8 cellular contexts compared by ENCODE assay signal in the genomic region with DNA sequence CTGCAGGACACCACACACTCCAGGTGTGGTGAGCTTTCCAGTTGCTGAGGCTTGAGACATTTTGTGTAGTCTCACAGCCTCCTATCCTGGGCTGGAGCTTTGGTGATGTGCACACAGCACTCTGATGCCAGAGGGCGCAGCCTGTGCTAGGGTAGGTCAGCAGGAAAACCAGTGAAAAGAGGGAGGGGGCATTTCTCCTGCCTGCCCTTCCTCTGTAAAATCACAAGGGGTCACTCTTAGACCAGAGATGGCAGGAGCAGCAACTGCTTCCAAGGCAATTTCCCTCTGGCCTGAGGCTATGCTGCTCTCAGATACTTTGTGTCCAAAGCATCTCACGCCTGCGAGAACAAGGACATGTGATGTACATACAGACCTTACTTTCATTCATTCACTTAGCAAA. TPM values are rescaled to one million over a fixed set of nuclear protein-coding genes. Genes with fewer than 3 reads are reported as not detected.
DNase-seq lines count a peak whose midpoint lies in the region; ATAC-seq and TF ChIP-seq lines count a peak whose summit lies in the region.

No MANE protein-coding gene starts in this region.

- no peak overlapping the region for H2AK5ac ChIP-seq in mesendoderm (ENCODE audit: low read length)

- no peak overlapping the region for H3K4me3 ChIP-seq in SJCRH30
- no peak overlapping the region for H3K4me3 ChIP-seq in dorsolateral prefrontal cortex
- H3K4me3 ChIP-seq in mesendoderm (ENCODE audit: low read length), result no peak overlapping the region

- intact Hi-C loops in dorsolateral prefrontal cortex (cut with DNase I), result loop anchor here in 1 of 2 donors (2.0 to 5.0 kb wide), 3 partner anchors 81 to 346 kb away; no protein-coding TSS in a partner anchor

- no peak overlapping the region for H3K9ac ChIP-seq in mesendoderm (ENCODE audit: low read length)

- H3K27me3 ChIP-seq in SJCRH30 (no peaks in the 10 kb centered on the region), dorsolateral prefrontal cortex (no peaks in the 10 kb centered on the region), mesendoderm (ENCODE audit: insufficient read depth, low read length, poor library complexity) (no peaks in the 10 kb centered on the region)

- no CpG with 5 or more reads among the region's 3 CpGs for WGBS in mesendoderm (ENCODE audit: extremely low coverage, insufficient coverage, low lambda C conversion rate)

- H3K79me2 ChIP-seq in mesendoderm (ENCODE audit: control insufficient read depth, insufficient read depth, low read length), result no peaks in the 10 kb centered on the region

- H3K9me3 ChIP-seq in SJCRH30 (replicated peaks), result no peaks in the 10 kb centered on the region

- ATAC-seq in HG02588 (IDR thresholded peaks at IDR 0.05; ENCODE audit: unreplicated experiment), result no peak

- H3K4me2 ChIP-seq in mesendoderm (ENCODE audit: low read length), result no peak overlapping the region

- H3K4ac ChIP-seq in mesendoderm (ENCODE audit: low read depth, low read length), result no peak overlapping the region

- peak in 53 of 56 donors; percentile 25 to 76 (median 54) for TF ChIP-seq CTCF in dorsolateral prefrontal cortex (IDR thresholded peaks at IDR 0.05 in 54 of 56, conservative IDR thresholded peaks at IDR 0.05 in 2 of 56; ENCODE audit: low read depth in 1 of 56, partially characterized antibody in 56 of 56)

- H4K5ac ChIP-seq in mesendoderm (ENCODE audit: low read length), result no peak overlapping the region

- H3K36me3 ChIP-seq in SJCRH30 (no peaks in the 10 kb centered on the region), mesendoderm (ENCODE audit: control insufficient read depth, insufficient read depth, low read length) (no peaks in the 10 kb centered on the region)

- H3K4me1 ChIP-seq in SJCRH30, result 0 out of 2 replicates have a peak, but pooled peaks cover 8% of the 10 kb centered on the region
- no peaks in the 10 kb centered on the region for H3K4me1 ChIP-seq in mesendoderm (ENCODE audit: control insufficient read depth, low read depth, low read length)

- H2BK15ac ChIP-seq in mesendoderm (replicated peaks; ENCODE audit: low read depth), result no peak overlapping the region

- in situ Hi-C loops in KBM-7 (cut with MboI; ENCODE audit: low pct_unique_long_range_greater_than_20kb, low sequenced_read_pairs), result no loop called here

- no peaks in the 10 kb centered on the region for H3K79me1 ChIP-seq in mesendoderm (ENCODE audit: low read length)

- no peak overlapping the region for H2BK120ac ChIP-seq in mesendoderm (ENCODE audit: low read depth, low read length)

- no peak overlapping the region for H3K56ac ChIP-seq in mesendoderm (ENCODE audit: low read length)

- no peak overlapping the region for H2BK5ac ChIP-seq in mesendoderm (ENCODE audit: low read length)

- DNase-seq in NCI-H748 (lab: John Stamatoyannopoulos, UW; ENCODE audit: unreplicated experiment), result peak; percentile 35
- no peak for DNase-seq in NCI-H748 treated with DMSO at 0.1 percent for 48 hours (lab: John Stamatoyannopoulos, UW)
- peak; percentile 79 for DNase-seq in KBM-7
- peak; percentile 43 to 68 for DNase-seq in SJCRH30
- DNase-seq in dorsolateral prefrontal cortex, result peak in 1 of 10 donors; percentile 19
- DNase-seq in mesendoderm, result peak; percentile 90
- no peak for DNase-seq in activated gamma-delta T cell (lab: John Stamatoyannopoulos, UW)

- H3K23ac ChIP-seq in mesendoderm (ENCODE audit: low read length), result no peak overlapping the region

- no peak overlapping the region for H3K27ac ChIP-seq in SJCRH30
- peak overlapping the region in 2 of 59 donors; percentile 14 to 36 for H3K27ac ChIP-seq in dorsolateral prefrontal cortex
- H3K27ac ChIP-seq in mesendoderm (ENCODE audit: low read depth, low read length), result no peak overlapping the region

- no peak overlapping the region for H3K18ac ChIP-seq in mesendoderm (ENCODE audit: low read length)

- H4K8ac ChIP-seq in mesendoderm (ENCODE audit: low read depth, low read length), result no peak overlapping the region

RNA-seq across cellular contexts. Expression of gene MUSTN1, which starts 16.5 kb away (rescaled TPM):
- 35.7 and 38.6 TPM in 2 replicates for total RNA-seq in SJCRH30 (2014; rRNA removed; shearing (Covaris generic))
- 10 to 100 TPM in 67 of 120 experiments, 1 to 10 TPM in 52, not detected in 1; 1.4 to 71.5 (median 11.1) TPM for total RNA-seq in dorsolateral prefrontal cortex
- polyA plus RNA-seq in mesendoderm (2013, experiment 1 of 2), result 2.3 TPM
- 1.4 TPM for polyA plus RNA-seq in mesendoderm (2013, experiment 2 of 2)

RNA-seq across cellular contexts. Expression of gene ITIH4, which starts 20.9 kb away (rescaled TPM):
- total RNA-seq in SJCRH30 (2014; rRNA removed; shearing (Covaris generic)), result 0.71 TPM in 1 of 2 replicates, not detected in the other
- total RNA-seq in dorsolateral prefrontal cortex, result 10 to 100 TPM in 118 of 120 experiments, 1 to 10 TPM in 2; 7.8 to 39.5 (median 18.8) TPM
- 0.87 TPM for polyA plus RNA-seq in mesendoderm (2013, experiment 1 of 2)
- 0.91 TPM for polyA plus RNA-seq in mesendoderm (2013, experiment 2 of 2)

RNA-seq across cellular contexts. Expression of gene STIMATE, which starts 46.0 kb away (rescaled TPM):
- 12.1 and 14.7 TPM in 2 replicates for total RNA-seq in SJCRH30 (2014; rRNA removed; shearing (Covaris generic))
- 10 to 100 TPM in 119 of 120 experiments, 1 to 10 TPM in 1; 9.2 to 40.0 (median 20.3) TPM for total RNA-seq in dorsolateral prefrontal cortex
- polyA plus RNA-seq in mesendoderm (2013, experiment 1 of 2), result 19.3 TPM
- 20.8 TPM for polyA plus RNA-seq in mesendoderm (2013, experiment 2 of 2)

RNA-seq across cellular contexts. Expression of gene ITIH3, which starts 56.8 kb away (rescaled TPM):
- 0.28 TPM in 1 of 2 replicates, not detected in the other for total RNA-seq in SJCRH30 (2014; rRNA removed; shearing (Covaris generic))
- 10 to 100 TPM in 1 of 120 experiments, 1 to 10 TPM in 44, under 1 TPM in 42, not detected in 33; 0.17 to 11.2 (median 1.1) TPM for total RNA-seq in dorsolateral prefrontal cortex
- polyA plus RNA-seq in mesendoderm (2013, experiment 1 of 2), result not detected
- polyA plus RNA-seq in mesendoderm (2013, experiment 2 of 2), result 0.01 TPM

Comparison
In these comparisons a context has a peak if more than half of its experiments do, and no peak if none do; other contexts are left out.
1. DNase-seq: peak in NCI-H748 (single experiment), KBM-7 (single experiment), SJCRH30 (2 of 2) and mesendoderm (single experiment); none in NCI-H748 treated with DMSO at 0.1 percent for 48 hours (single experiment) and activated gamma-delta T cell (single experiment).